ENCODE assay signal across 11 cellular contexts in the genomic region with DNA sequence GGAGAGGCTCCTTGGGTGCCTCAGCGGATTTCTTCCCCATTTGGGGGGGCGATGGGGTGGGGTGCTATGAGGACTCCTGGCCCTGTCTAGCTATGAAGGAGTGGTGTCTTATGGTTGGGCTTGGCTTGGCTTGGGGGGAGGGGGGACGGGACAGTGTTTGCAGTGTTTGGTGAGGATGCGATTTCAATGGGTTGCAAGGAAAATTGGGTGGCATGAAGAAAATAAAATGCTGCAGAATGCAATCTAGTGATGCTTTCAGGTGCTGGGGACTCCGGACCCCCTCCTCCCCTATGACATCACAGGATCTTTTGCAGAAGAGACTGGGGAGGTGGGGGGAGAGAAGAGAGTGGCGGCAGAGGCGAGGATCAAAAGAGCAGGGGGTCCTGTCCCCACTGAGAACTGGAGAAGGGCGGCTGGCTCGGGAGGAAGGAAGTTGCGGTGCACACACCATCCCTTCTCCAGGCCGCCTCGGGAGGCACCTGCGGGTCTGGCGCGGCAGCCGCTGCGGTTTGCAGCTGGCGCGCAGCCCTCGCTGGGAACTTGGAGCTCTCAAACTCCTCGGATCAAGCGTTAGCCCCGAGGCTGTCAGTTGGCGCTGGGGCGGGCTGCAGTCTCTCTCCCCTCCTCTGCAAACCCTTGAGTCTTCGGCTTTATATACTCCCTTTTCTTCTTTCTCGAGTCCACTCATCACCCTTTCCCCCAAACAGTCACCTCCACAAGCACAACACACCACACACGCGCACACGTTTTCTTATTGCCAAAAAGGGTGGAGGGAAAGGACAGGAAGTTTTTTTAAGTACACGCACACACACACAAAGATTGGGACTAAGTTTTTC.
A peak's percentile ranks its signal among the peaks of the same experiment; 100 is the strongest.
DNase-seq lines count a peak whose midpoint lies in the region; ATAC-seq and TF ChIP-seq lines count a peak whose summit lies in the region.
"Had no signal": no experiment of that assay in that cellular context is flagged by ENCODE, and none has a peak within 500 bp of the region (broad histone marks: within the 10 kb centered on the region; RNA-seq: fewer than 3 reads in every experiment).

No MANE protein-coding gene starts in this region.

- 0 out of 22 replicates have a peak overlapping the region, but pooled peaks of 1 of the 11 experiments have one; percentile 1 for H3K9ac ChIP-seq in BLaER1 treated with 17β-estradiol and CSF1 and Interleukin-3, amounts not matched to agents 10 nM and 100 nM
- H3K9ac ChIP-seq in NT2/D1 (ENCODE audit: insufficient read length, low read depth), result no peak overlapping the region

- TF ChIP-seq POLR2A in ovary (IDR thresholded peaks at IDR 0.05), result no peak

- H4K20me1 ChIP-seq in BLaER1 treated with 17β-estradiol and CSF1 and Interleukin-3, amounts not matched to agents 10 nM and 100 nM, result peaks cover 0 to 11% (median 0%) of the 10 kb centered on the region in 11 experiments; a peak in 4 of 22 replicates

- H3K4me1 ChIP-seq in BLaER1 treated with 17β-estradiol and CSF1 and Interleukin-3, amounts not matched to agents 10 nM and 100 nM, result peaks cover 18 to 28% (median 22%) of the 10 kb centered on the region in 10 experiments
- H3K4me1 ChIP-seq in NT2/D1 (ENCODE audit: insufficient read depth, insufficient read length) (peaks cover 4% of the 10 kb centered on the region), ovary (ENCODE audit: insufficient read depth) (peaks cover 7% of the 10 kb centered on the region)

- TF ChIP-seq CTCF in fibroblast of pulmonary artery (IDR thresholded peaks at IDR 0.05; ENCODE audit: low read length, missing control alignments) (no peak), ovary (IDR thresholded peaks at IDR 0.05) (no peak)

- intact Hi-C loops in ovary (cut with DNase I), result loop anchor here in 3 of 4 donors (5.0 to 10.0 kb wide), 3 partner anchors 70 to 108 kb away; no protein-coding TSS in a partner anchor

- peaks cover 43 to 61% (median 48%) of the 10 kb centered on the region in 11 experiments for H3K27me3 ChIP-seq in BLaER1 treated with 17β-estradiol and CSF1 and Interleukin-3, amounts not matched to agents 10 nM and 100 nM
- H3K27me3 ChIP-seq in NT2/D1 (ENCODE audit: insufficient read depth, insufficient read length) (peaks cover 73% of the 10 kb centered on the region), ovary (no peaks in the 10 kb centered on the region)

- peak overlapping the region; percentile 70 to 93 (median 90) for H3K4me2 ChIP-seq in BLaER1 treated with 17β-estradiol and CSF1 and Interleukin-3, amounts not matched to agents 10 nM and 100 nM

- H3K9me3 ChIP-seq in BLaER1 treated with 17β-estradiol and CSF1 and Interleukin-3, amounts not matched to agents 10 nM and 100 nM (replicated peaks in 1 of 11), result peaks cover 6 to 17% (median 9%) of the 10 kb centered on the region in 11 experiments; a peak in 15 of 22 replicates
- H3K9me3 ChIP-seq in NT2/D1 (ENCODE audit: insufficient read depth, low read length), result no peaks in the 10 kb centered on the region
- H3K9me3 ChIP-seq in ovary, result no peaks in the 10 kb centered on the region

- peak overlapping the region; percentile 24 to 62 (median 47); a peak in 19 of 20 replicates for H3K4me3 ChIP-seq in BLaER1 treated with 17β-estradiol and CSF1 and Interleukin-3, amounts not matched to agents 10 nM and 100 nM
- H3K4me3 ChIP-seq in NT2/D1 (ENCODE audit: insufficient read length, low read depth) (peak overlapping the region; percentile 50), fibroblast of pulmonary artery (replicated peaks; ENCODE audit: low read depth, low read length) (peak overlapping the region; percentile 76), ovary (peak overlapping the region; percentile 67)

- 1% methylated on average over 31 of the region's 31 CpGs for WGBS in ovary, 3 donors

- no peaks in the 10 kb centered on the region for H3K36me3 ChIP-seq in BLaER1 treated with 17β-estradiol and CSF1 and Interleukin-3, amounts not matched to agents 10 nM and 100 nM
- H3K36me3 ChIP-seq in NT2/D1 (ENCODE audit: insufficient read depth, insufficient read length, low read length) (no peaks in the 10 kb centered on the region), ovary (no peaks in the 10 kb centered on the region)

- no peak for TF ChIP-seq EP300 in ovary (IDR thresholded peaks at IDR 0.05)

- H3K27ac ChIP-seq in BLaER1 treated with 17β-estradiol and CSF1 and Interleukin-3, amounts not matched to agents 10 nM and 100 nM, result no peak overlapping the region
- H3K27ac ChIP-seq in ovary, result peak overlapping the region; percentile 70 to 83

- DNase-seq in NT2/D1 (ENCODE audit: low read depth, low spot score), result no peak
- DNase-seq in fibroblast of pulmonary artery (ENCODE audit: low read depth), result peak; percentile 54
- peak; percentile 49 to 81 (median 63) for DNase-seq in ovary
- DNase-seq in NCI-H2081 (lab: John Stamatoyannopoulos, UW), result no peak
- DNase-seq in NCI-H2029 treated with DMSO at 0.1 percent for 48 hours (lab: John Stamatoyannopoulos, UW), result no peak
- DNase-seq: activated effector memory CD4-positive, alpha-beta T cell treated with Interleukin-2 at 50 U/mL for 16 hours; KBM-7; T-helper 1 cell had no signal

- ATAC-seq in GM21717 (IDR thresholded peaks at IDR 0.05; ENCODE audit: unreplicated experiment), result no peak
- ATAC-seq in HG02938 (IDR thresholded peaks at IDR 0.05; ENCODE audit: unreplicated experiment), result no peak

Comparison
In these comparisons a context has a peak if more than half of its experiments do, and no peak if none do; other contexts are left out.
1. H3K27ac ChIP-seq: peak in ovary (2 of 2); none in BLaER1 treated with 17β-estradiol and CSF1 and Interleukin-3, amounts not matched to agents 10 nM and 100 nM (0 of 11).
2. DNase-seq: peak in fibroblast of pulmonary artery (single experiment) and ovary (5 of 5); none in NT2/D1 (single experiment), NCI-H2081 (0 of 2) and NCI-H2029 treated with DMSO at 0.1 percent for 48 hours (single experiment).
3. Peak in every context shown above with its lines, with median percentiles within 50 percentile points of each other: H3K4me3 ChIP-seq.